ENCODE assay signal across 19 cellular contexts in genomic region chr5:32331217-32331926, GRCh38. TPM values are rescaled to one million over a fixed set of nuclear protein-coding genes. Genes with fewer than 3 reads are reported as not detected.
DNase-seq lines count a peak whose midpoint lies in the region; ATAC-seq and TF ChIP-seq lines count a peak whose summit lies in the region.
"Had no signal": no experiment of that assay in that cellular context is flagged by ENCODE, and none has a peak within 500 bp of the region (broad histone marks: within the 10 kb centered on the region; RNA-seq: fewer than 3 reads in every experiment).

No MANE protein-coding gene starts in this region.

- CTCF ChIA-PET in MCF 10A (lab: Yijun Ruan, JAX): interaction anchor here (0.6 to 4.6 kb wide), 9 partner anchors 10 to 158 kb away, joined by 3 to 49 read pairs (median 4); no protein-coding TSS in a partner anchor

- H3K27ac Mint-ChIP-seq in MCF 10A (ENCODE audit: low read depth, unreplicated experiment): no peak overlapping the region
- peak overlapping the region; percentile 68 to 86 (median 77) for H3K27ac Mint-ChIP-seq in nephron
- peak overlapping the region in 1 of 7 donors; percentile 21 for H3K27ac Mint-ChIP-seq in CD14-positive monocyte
- H3K27ac Mint-ChIP-seq: activated CD4-positive, alpha-beta T cell treated with anti-CD3 and anti-CD28 coated beads, Interleukin-2, amount 10 ng/mL, durations not matched to agents 24 days and 14 days; activated naive CD4-positive, alpha-beta T cell treated with anti-CD3 and anti-CD28 coated beads, Interleukin-2, amount 10 ng/mL, durations not matched to agents 7 days and 5 days; stimulated activated memory B cell treated with anti-CD40 and anti-IgM and Interleukin-4, amounts not matched to agents 10 μg/mL and 1 μg/mL and 100 μg/mL, for 72 hours had no signal

- H3K4me3 ChIP-seq in esophagus (ENCODE audit: low read depth in 1 of 2, low read length in 2 of 2): no peak overlapping the region
- H3K4me3 ChIP-seq in right atrium auricular region: no peak overlapping the region
- H3K4me3 ChIP-seq in tibial nerve: no peak overlapping the region
- H3K4me3 ChIP-seq: GM12878, heart left ventricle, SK-N-MC had no signal

- H3K27me3 ChIP-seq in esophagus (ENCODE audit: control insufficient read depth in 1 of 2, insufficient read depth in 2 of 2, low read length in 2 of 2): no peaks in the 10 kb centered on the region
- H3K27me3 ChIP-seq in right atrium auricular region: no peaks in the 10 kb centered on the region
- no peaks in the 10 kb centered on the region for H3K27me3 ChIP-seq in tibial nerve
- H3K27me3 ChIP-seq: heart left ventricle had no signal

- H3K4me1 Mint-ChIP-seq in MCF 10A (ENCODE audit: insufficient read depth, unreplicated experiment) (no peaks in the 10 kb centered on the region), nephron (peaks cover 11% of the 10 kb centered on the region), CD14-positive monocyte (no peaks in the 10 kb centered on the region)
- H3K4me1 Mint-ChIP-seq: activated naive CD4-positive, alpha-beta T cell treated with anti-CD3 and anti-CD28 coated beads, Interleukin-2, amount 10 ng/mL, durations not matched to agents 7 days and 5 days; stimulated activated memory B cell treated with anti-CD40 and anti-IgM and Interleukin-4, amounts not matched to agents 10 μg/mL and 1 μg/mL and 100 μg/mL, for 72 hours had no signal

- intact Hi-C loops in MCF 10A (cut with micrococcal nuclease): no loop called here
- intact Hi-C loops in CD14-positive monocyte (cut with micrococcal nuclease): no loop called here

- no TSS peak for BruUV-seq in MCF 10A (replicated peaks; lab: Mats Ljungman, UMichigan)

- H3K36me3 Mint-ChIP-seq in MCF 10A (ENCODE audit: insufficient read depth, unreplicated experiment) (no peaks in the 10 kb centered on the region), nephron (ENCODE audit: low read depth) (no peaks in the 10 kb centered on the region), CD14-positive monocyte (no peaks in the 10 kb centered on the region)
- H3K36me3 Mint-ChIP-seq: activated naive CD4-positive, alpha-beta T cell treated with anti-CD3 and anti-CD28 coated beads, Interleukin-2, amount 10 ng/mL, durations not matched to agents 7 days and 5 days; stimulated activated memory B cell treated with anti-CD40 and anti-IgM and Interleukin-4, amounts not matched to agents 10 μg/mL and 1 μg/mL and 100 μg/mL, for 72 hours had no signal

- no peak for TF ChIP-seq EP300 in tibial nerve (IDR thresholded peaks at IDR 0.05)

- H3K4me1 ChIP-seq in esophagus (ENCODE audit: control insufficient read depth in 2 of 2, insufficient read depth in 2 of 2, low read length in 1 of 2) (peaks cover 0 to 8% of the 10 kb centered on the region in 2 donors), right atrium auricular region (peaks cover 0 to 6% of the 10 kb centered on the region in 2 donors), tibial nerve (peaks cover 0 to 11% (median 0%) of the 10 kb centered on the region in 4 donors)

- DNase-seq in T47D (ENCODE audit: low read depth in 1 of 2, low spot score in 1 of 2): peak; percentile 57 to 94
- no peak for DNase-seq in MCF 10A (ENCODE audit: unreplicated experiment)
- no peak for DNase-seq in right atrium auricular region (ENCODE audit: low spot score)
- DNase-seq in CD14-positive monocyte (ENCODE audit: low spot score): no peak
- no peak for DNase-seq in tibial nerve (ENCODE audit: low spot score in 2 of 2)
- DNase-seq: activated CD4-positive, alpha-beta T cell treated with anti-CD3 and anti-CD28 coated beads, Interleukin-2, amount 10 ng/mL, durations not matched to agents 24 days and 14 days; activated naive CD4-positive, alpha-beta T cell treated with anti-CD3 and anti-CD28 coated beads, Interleukin-2, amount 10 ng/mL, durations not matched to agents 7 days and 5 days; heart left ventricle; KBM-7; NCI-H2227 treated with DMSO at 0.1 percent for 48 hours; posterior cingulate gyrus; stimulated activated CD4-positive, alpha-beta T cell treated with anti-CD3 and anti-CD28 coated beads, Interleukin-12 subunit alpha, Interleukin-12 subunit beta, amount 100 ng/mL, for 4 hours; T-helper 9 cell had no signal

- TF ChIP-seq CTCF in MCF 10A (IDR thresholded peaks at IDR 0.05; ENCODE audit: unreplicated experiment): no peak
- TF ChIP-seq CTCF in nephron (IDR thresholded peaks at IDR 0.05; ENCODE audit: unreplicated experiment in 3 of 3): no peak
- TF ChIP-seq CTCF in right atrium auricular region (IDR thresholded peaks at IDR 0.05): no peak
- TF ChIP-seq CTCF in CD14-positive monocyte (IDR thresholded peaks at IDR 0.05): no peak
- TF ChIP-seq CTCF in tibial nerve (IDR thresholded peaks at IDR 0.05): no peak

- H3K27ac ChIP-seq in esophagus (ENCODE audit: low read depth in 2 of 2, low read length in 1 of 2) (peak overlapping the region; percentile 83 to 84), right atrium auricular region (no peak overlapping the region), tibial nerve (no peak overlapping the region)
- H3K27ac ChIP-seq: heart left ventricle, SK-N-MC had no signal

- H3K9me3 ChIP-seq in esophagus (ENCODE audit: control insufficient read depth in 2 of 2, insufficient read depth in 1 of 2, low read depth in 1 of 2, low read length in 1 of 2) (no peaks in the 10 kb centered on the region), right atrium auricular region (no peaks in the 10 kb centered on the region), tibial nerve (no peaks in the 10 kb centered on the region)
- H3K9me3 ChIP-seq: heart left ventricle had no signal

- no peak for ATAC-seq in GM18867 (IDR thresholded peaks at IDR 0.05; ENCODE audit: unreplicated experiment)
- ATAC-seq: GM12878; stimulated activated memory B cell treated with anti-CD40 and anti-IgM and Interleukin-4, amounts not matched to agents 10 μg/mL and 1 μg/mL and 100 μg/mL, for 72 hours had no signal

- POLR2A ChIA-PET in MCF 10A (lab: Yijun Ruan, JAX): interaction anchor here (1.5 kb wide), 1 partner anchor 15 kb away, joined by 3 read pairs; no protein-coding TSS in a partner anchor

- no peaks in the 10 kb centered on the region for H3K36me3 ChIP-seq in esophagus (ENCODE audit: control insufficient read depth in 2 of 2, insufficient read depth in 2 of 2, low read length in 1 of 2)
- no peaks in the 10 kb centered on the region for H3K36me3 ChIP-seq in right atrium auricular region
- no peaks in the 10 kb centered on the region for H3K36me3 ChIP-seq in tibial nerve
- H3K36me3 ChIP-seq: heart left ventricle had no signal

- no peaks in the 10 kb centered on the region for H3K27me3 Mint-ChIP-seq in MCF 10A (ENCODE audit: insufficient read depth, unreplicated experiment)
- peaks cover 6% of the 10 kb centered on the region for H3K27me3 Mint-ChIP-seq in nephron (ENCODE audit: low read depth)
- peaks cover 1 to 4% (median 1%) of the 10 kb centered on the region in 3 donors for H3K27me3 Mint-ChIP-seq in CD14-positive monocyte (ENCODE audit: low read depth in 3 of 3)
- H3K27me3 Mint-ChIP-seq: stimulated activated memory B cell treated with anti-CD40 and anti-IgM and Interleukin-4, amounts not matched to agents 10 μg/mL and 1 μg/mL and 100 μg/mL, for 72 hours had no signal

- no peak overlapping the region for H3K4me3 Mint-ChIP-seq in MCF 10A (ENCODE audit: unreplicated experiment)
- no peak overlapping the region for H3K4me3 Mint-ChIP-seq in nephron
- H3K4me3 Mint-ChIP-seq in CD14-positive monocyte: no peak overlapping the region
- H3K4me3 Mint-ChIP-seq: activated CD4-positive, alpha-beta T cell treated with anti-CD3 and anti-CD28 coated beads, Interleukin-2, amount 10 ng/mL, durations not matched to agents 24 days and 14 days; activated naive CD4-positive, alpha-beta T cell treated with anti-CD3 and anti-CD28 coated beads, Interleukin-2, amount 10 ng/mL, durations not matched to agents 7 days and 5 days; stimulated activated memory B cell treated with anti-CD40 and anti-IgM and Interleukin-4, amounts not matched to agents 10 μg/mL and 1 μg/mL and 100 μg/mL, for 72 hours had no signal

- 43 to 44% methylated on average over 11 of the region's 11 CpGs for WGBS in esophagus, 2 donors
- WGBS in tibial nerve, 2 donors: 43 to 45% methylated on average over 11 of the region's 11 CpGs

- H3K9me3 Mint-ChIP-seq in MCF 10A (ENCODE audit: unreplicated experiment) (peaks cover 7% of the 10 kb centered on the region), nephron (peaks cover 25% of the 10 kb centered on the region), CD14-positive monocyte (peaks cover 0 to 8% (median 3%) of the 10 kb centered on the region in 7 donors)
- H3K9me3 Mint-ChIP-seq: activated CD4-positive, alpha-beta T cell treated with anti-CD3 and anti-CD28 coated beads, Interleukin-2, amount 10 ng/mL, durations not matched to agents 24 days and 14 days; activated naive CD4-positive, alpha-beta T cell treated with anti-CD3 and anti-CD28 coated beads, Interleukin-2, amount 10 ng/mL, durations not matched to agents 7 days and 5 days; stimulated activated memory B cell treated with anti-CD40 and anti-IgM and Interleukin-4, amounts not matched to agents 10 μg/mL and 1 μg/mL and 100 μg/mL, for 72 hours had no signal

- no peak for TF ChIP-seq POLR2A in tibial nerve (IDR thresholded peaks at IDR 0.05)

- in situ Hi-C loops in T47D (cut with HindIII; ENCODE audit: low pct_unique_long_range_greater_than_20kb, low sequenced_read_pairs): no loop called here

RNA-seq across cellular contexts. Expression of gene MTMR12, which starts 18.6 kb away (rescaled TPM):
- total RNA-seq in MCF 10A (2022): 24.4 and 25.4 TPM in 2 replicates
- polyA plus RNA-seq in esophagus: 1 to 10 TPM; 5.2 to 8.2 TPM
- 10 to 100 TPM; 12.6 to 25.5 TPM for total RNA-seq in right atrium auricular region
- polyA plus RNA-seq in CD14-positive monocyte: 10 to 100 TPM; 17.3 to 19.0 TPM
- 10 to 100 TPM; 35.8 to 40.0 (median 38.1) TPM for total RNA-seq in tibial nerve

Comparison
In these comparisons a context has a peak if more than half of its experiments do, and no peak if none do; other contexts are left out.
1. DNase-seq: peak in T47D (2 of 2); none in MCF 10A (single experiment), right atrium auricular region (single experiment), CD14-positive monocyte (single experiment) and tibial nerve (0 of 2).
2. H3K27ac ChIP-seq: peak in esophagus (2 of 2); none in right atrium auricular region (0 of 2) and tibial nerve (0 of 4).